Comparison of ENCODE assay signal across 8 cellular contexts in genomic region chr12:51819851-51820720, GRCh38. TPM values are rescaled to one million over a fixed set of nuclear protein-coding genes. Genes with fewer than 3 reads are reported as not detected.
A peak's percentile ranks its signal among the peaks of the same experiment; 100 is the strongest.
DNase-seq lines count a peak whose midpoint lies in the region; ATAC-seq and TF ChIP-seq lines count a peak whose summit lies in the region.

No MANE protein-coding gene starts in this region.

- ATAC-seq in SK-N-SH treated with all-trans-retinoic acid at 6 μM for 48 hours (peak; percentile 71), foreskin keratinocyte (peak; percentile 23), GM18873 (IDR thresholded peaks at IDR 0.05; ENCODE audit: low FRiP score, unreplicated experiment) (no peak)

- no peak overlapping the region for H3K27ac ChIP-seq in A673 (ENCODE audit: low read depth, low read length, poor library complexity, severe bottlenecking)
- peak overlapping the region; percentile 85 for H3K27ac ChIP-seq in GM23248
- H3K27ac ChIP-seq in foreskin keratinocyte: no peak overlapping the region
- H3K27ac ChIP-seq in prostate gland: peak overlapping the region; percentile 77 to 79
- H3K27ac ChIP-seq in tibial nerve: peak overlapping the region in 2 of 4 donors; percentile 20 to 53

- DNase-seq in A673 (ENCODE audit: low spot score): no peak
- DNase-seq in GM23248: peak; percentile 80
- DNase-seq in foreskin keratinocyte: no peak
- peak; percentile 63 for DNase-seq in prostate gland (ENCODE audit: low spot score)
- DNase-seq in LoVo (ENCODE audit: low spot score): no peak
- DNase-seq in tibial nerve (ENCODE audit: low spot score in 2 of 2): no peak

- POLR2A ChIA-PET in A673 (lab: Charles Lee; ENCODE audit: low non-redundant PET): no interaction called here

- H3K9me3 ChIP-seq in A673 (ENCODE audit: low read depth, low read length, poor library complexity, severe bottlenecking) (no peaks in the 10 kb centered on the region), GM23248 (ENCODE audit: low read depth) (no peaks in the 10 kb centered on the region), prostate gland (no peaks in the 10 kb centered on the region), tibial nerve (no peaks in the 10 kb centered on the region)

- no peaks in the 10 kb centered on the region for H3K9me2 ChIP-seq in GM23248 (ENCODE audit: insufficient read depth)

- peaks cover 36% of the 10 kb centered on the region for H3K79me2 ChIP-seq in GM23248 (ENCODE audit: insufficient read depth)

- peak overlapping the region; percentile 77 for H2AFZ ChIP-seq in GM23248

- no peaks in the 10 kb centered on the region for H4K20me1 ChIP-seq in GM23248 (ENCODE audit: insufficient read depth)

- H3K27me3 ChIP-seq in A673 (replicated peaks; ENCODE audit: insufficient read depth, low read depth, low read length, poor library complexity) (peaks cover 6% of the 10 kb centered on the region), GM23248 (replicated peaks; ENCODE audit: insufficient read depth) (no peaks in the 10 kb centered on the region), foreskin keratinocyte (peaks cover 56% of the 10 kb centered on the region), prostate gland (replicated peaks; ENCODE audit: insufficient read depth) (no peaks in the 10 kb centered on the region), tibial nerve (no peaks in the 10 kb centered on the region)

- H3K36me3 ChIP-seq in A673 (ENCODE audit: insufficient read depth, low read length, poor library complexity, severe bottlenecking) (no peaks in the 10 kb centered on the region), GM23248 (ENCODE audit: low read depth) (no peaks in the 10 kb centered on the region), prostate gland (no peaks in the 10 kb centered on the region), tibial nerve (peaks cover 0 to 6% (median 0%) of the 10 kb centered on the region in 3 donors)

- peak overlapping the region; percentile 88 for H3K9ac ChIP-seq in GM23248

- intact Hi-C loops in A673 (cut with micrococcal nuclease; ENCODE audit: unreplicated experiment): loop anchor here (5.0 kb wide), 1 partner anchor 57 kb away; no protein-coding TSS in a partner anchor
- intact Hi-C loops in prostate gland (cut with DNase I): no loop called here

- H3K4me3 ChIP-seq in A673 (ENCODE audit: low read depth, low read length, poor library complexity, severe bottlenecking): peak overlapping the region; percentile 71
- peak overlapping the region; percentile 86 for H3K4me3 ChIP-seq in GM23248
- H3K4me3 ChIP-seq in prostate gland: peak overlapping the region; percentile 46 to 48
- H3K4me3 ChIP-seq in tibial nerve: peak overlapping the region in 2 of 4 donors; percentile 29 to 46

- in situ Hi-C loops in GM23248 (cut with MboI): loop anchor here (10.0 kb wide), 1 partner anchor 395 kb away; the partner anchor contains the start of gene SLC4A8

- CTCF ChIA-PET in A673 (lab: Charles Lee): interaction anchor here (0.5 to 2.0 kb wide), 4 partner anchors 10 to 399 kb away, joined by 3 to 9 read pairs (median 4); no protein-coding TSS in a partner anchor

- peaks cover 20% of the 10 kb centered on the region for H3F3A ChIP-seq in GM23248 (ENCODE audit: insufficient read depth)

- TF ChIP-seq EP300 in tibial nerve (IDR thresholded peaks at IDR 0.05): no peak

- H3K4me1 ChIP-seq in A673 (ENCODE audit: insufficient read depth, low read length, poor library complexity, severe bottlenecking): no peaks in the 10 kb centered on the region
- H3K4me1 ChIP-seq in GM23248 (ENCODE audit: insufficient read depth): peaks cover 22% of the 10 kb centered on the region
- H3K4me1 ChIP-seq in foreskin keratinocyte: no peaks in the 10 kb centered on the region
- H3K4me1 ChIP-seq in prostate gland (replicated peaks): no peaks in the 10 kb centered on the region
- peaks cover 0 to 12% (median 2%) of the 10 kb centered on the region in 4 donors for H3K4me1 ChIP-seq in tibial nerve

- TF ChIP-seq POLR2A in prostate gland (IDR thresholded peaks at IDR 0.05): no peak
- TF ChIP-seq POLR2A in tibial nerve (IDR thresholded peaks at IDR 0.05): no peak

- TF ChIP-seq CTCF in A673 (conservative IDR thresholded peaks at IDR 0.05; ENCODE audit: low read depth, low read length) (no peak), foreskin keratinocyte (conservative IDR thresholded peaks at IDR 0.05) (no peak), prostate gland (IDR thresholded peaks at IDR 0.05) (no peak), tibial nerve (IDR thresholded peaks at IDR 0.05) (no peak)

- peak overlapping the region; percentile 87 for H3K4me2 ChIP-seq in GM23248 (ENCODE audit: unreplicated experiment)

- no TSS peak for BruUV-seq in A673 (replicated peaks; lab: Mats Ljungman, UMichigan)

- 2% methylated on average over 35 to 44 of the region's 49 CpGs for WGBS in GM23248 (ENCODE audit: low coverage in 1 of 2, low lambda C conversion rate in 2 of 2, missing lambda C conversion rate in 2 of 2), 2 experiments
- 33% methylated on average over 37 of the region's 49 CpGs for WGBS in prostate gland
- WGBS in tibial nerve, 2 donors: 65 to 67% methylated on average over 32 to 35 of the region's 49 CpGs

TF ChIP-seq in SK-N-SH treated with all-trans-retinoic acid at 6 μM for 48 hours, 23 proteins besides CTCF, POLR2A, EP300 and RAD21 (continues in another document):
- TF ChIP-seq CREB5 (CRISPR knock-in tag; IDR thresholded peaks at IDR 0.05; ENCODE audit: low read depth) (no peak), GLIS3 (CRISPR knock-in tag; IDR thresholded peaks at IDR 0.05) (no peak), ZNF70 (CRISPR knock-in tag; IDR thresholded peaks at IDR 0.05) (no peak), ZFP3 (CRISPR knock-in tag; IDR thresholded peaks at IDR 0.05) (no peak), ESRRG (CRISPR knock-in tag; IDR thresholded peaks at IDR 0.05) (no peak), ZNF8 (CRISPR knock-in tag; IDR thresholded peaks at IDR 0.05) (no peak), CSDC2 (CRISPR knock-in tag; IDR thresholded peaks at IDR 0.05) (no peak), ISL1 (CRISPR knock-in tag; IDR thresholded peaks at IDR 0.05) (no peak), ZNF565 (CRISPR knock-in tag; conservative IDR thresholded peaks at IDR 0.05; ENCODE audit: low read depth) (no peak), ARNTL (CRISPR knock-in tag; IDR thresholded peaks at IDR 0.05; ENCODE audit: borderline replicate concordance, low read depth) (no peak), PATZ1 (CRISPR knock-in tag; IDR thresholded peaks at IDR 0.05; ENCODE audit: borderline replicate concordance) (no peak), ZC3H10 (CRISPR knock-in tag; IDR thresholded peaks at IDR 0.05) (no peak)
- TF ChIP-seq, protein P1, sequence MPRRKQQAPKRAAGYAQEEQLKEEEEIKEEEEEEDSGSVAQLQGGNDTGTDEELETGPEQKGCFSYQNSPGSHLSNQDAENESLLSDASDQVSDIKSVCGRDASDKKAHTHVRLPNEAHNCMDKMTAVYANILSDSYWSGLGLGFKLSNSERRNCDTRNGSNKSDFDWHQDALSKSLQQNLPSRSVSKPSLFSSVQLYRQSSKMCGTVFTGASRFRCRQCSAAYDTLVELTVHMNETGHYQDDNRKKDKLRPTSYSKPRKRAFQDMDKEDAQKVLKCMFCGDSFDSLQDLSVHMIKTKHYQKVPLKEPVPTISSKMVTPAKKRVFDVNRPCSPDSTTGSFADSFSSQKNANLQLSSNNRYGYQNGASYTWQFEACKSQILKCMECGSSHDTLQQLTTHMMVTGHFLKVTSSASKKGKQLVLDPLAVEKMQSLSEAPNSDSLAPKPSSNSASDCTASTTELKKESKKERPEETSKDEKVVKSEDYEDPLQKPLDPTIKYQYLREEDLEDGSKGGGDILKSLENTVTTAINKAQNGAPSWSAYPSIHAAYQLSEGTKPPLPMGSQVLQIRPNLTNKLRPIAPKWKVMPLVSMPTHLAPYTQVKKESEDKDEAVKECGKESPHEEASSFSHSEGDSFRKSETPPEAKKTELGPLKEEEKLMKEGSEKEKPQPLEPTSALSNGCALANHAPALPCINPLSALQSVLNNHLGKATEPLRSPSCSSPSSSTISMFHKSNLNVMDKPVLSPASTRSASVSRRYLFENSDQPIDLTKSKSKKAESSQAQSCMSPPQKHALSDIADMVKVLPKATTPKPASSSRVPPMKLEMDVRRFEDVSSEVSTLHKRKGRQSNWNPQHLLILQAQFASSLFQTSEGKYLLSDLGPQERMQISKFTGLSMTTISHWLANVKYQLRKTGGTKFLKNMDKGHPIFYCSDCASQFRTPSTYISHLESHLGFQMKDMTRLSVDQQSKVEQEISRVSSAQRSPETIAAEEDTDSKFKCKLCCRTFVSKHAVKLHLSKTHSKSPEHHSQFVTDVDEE (CRISPR knock-in tag; IDR thresholded peaks at IDR 0.05): no peak

RNA-seq across cellular contexts. Expression of gene FIGNL2, which starts 28.4 kb away (rescaled TPM):
- total RNA-seq in A673 (2021): 0.21 and 0.33 TPM in 2 replicates
- 0.32 and 0.76 TPM in 2 replicates for total RNA-seq in GM23248 (2014; rRNA removed; shearing (Covaris generic))
- polyA plus RNA-seq in GM23248 (2016; fragmentation: Nextera tagmentation; extraction: Ambion mirVana): 0.13 and 0.23 TPM in 2 replicates
- total RNA-seq in foreskin keratinocyte: 0.03 TPM in 1 of 2 replicates, not detected in the other
- polyA plus RNA-seq in foreskin keratinocyte: 0.01 TPM in 1 of 2 replicates, not detected in the other
- total RNA-seq in prostate gland: 1 to 10 TPM in 1 of 2 donors, under 1 TPM in 1; 0.46 to 1.4 TPM
- total RNA-seq in tibial nerve: 1 to 10 TPM; 1.1 to 2.1 (median 1.3) TPM

Comparison
In these comparisons a context has a peak if more than half of its experiments do, and no peak if none do; other contexts are left out.
1. DNase-seq: peak in GM23248 (single experiment) and prostate gland (single experiment); none in A673 (single experiment), foreskin keratinocyte (0 of 2), LoVo (single experiment) and tibial nerve (0 of 2).
2. H3K27ac ChIP-seq: peak in GM23248 (single experiment) and prostate gland (2 of 2); none in A673 (single experiment) and foreskin keratinocyte (single experiment).